Comparison of ENCODE assay signal across 1 cellular context in genomic region chr2:155256803-155257202, GRCh38.
TF ChIP-seq lines count a peak whose summit lies in the region.

No MANE protein-coding gene starts in this region.

TF ChIP-seq in K562, 482 proteins besides CTCF, POLR2A, EP300 and RAD21 (continued from another document):
- TF ChIP-seq, protein P1, sequence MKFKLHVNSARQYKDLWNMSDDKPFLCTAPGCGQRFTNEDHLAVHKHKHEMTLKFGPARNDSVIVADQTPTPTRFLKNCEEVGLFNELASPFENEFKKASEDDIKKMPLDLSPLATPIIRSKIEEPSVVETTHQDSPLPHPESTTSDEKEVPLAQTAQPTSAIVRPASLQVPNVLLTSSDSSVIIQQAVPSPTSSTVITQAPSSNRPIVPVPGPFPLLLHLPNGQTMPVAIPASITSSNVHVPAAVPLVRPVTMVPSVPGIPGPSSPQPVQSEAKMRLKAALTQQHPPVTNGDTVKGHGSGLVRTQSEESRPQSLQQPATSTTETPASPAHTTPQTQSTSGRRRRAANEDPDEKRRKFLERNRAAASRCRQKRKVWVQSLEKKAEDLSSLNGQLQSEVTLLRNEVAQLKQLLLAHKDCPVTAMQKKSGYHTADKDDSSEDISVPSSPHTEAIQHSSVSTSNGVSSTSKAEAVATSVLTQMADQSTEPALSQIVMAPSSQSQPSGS (CRISPR knock-in tag; IDR thresholded peaks at IDR 0.05) = no peak
- TF ChIP-seq ZNF12 (CRISPR knock-in tag; IDR thresholded peaks at IDR 0.05) = no peak
- TF ChIP-seq CEBPG (CRISPR knock-in tag; IDR thresholded peaks at IDR 0.05) = no peak
- no peak for TF ChIP-seq CEBPG (tag; conservative IDR thresholded peaks at IDR 0.05 in 1 of 2, IDR thresholded peaks at IDR 0.05 in 1 of 2)
- TF ChIP-seq U2AF2 (optimal IDR thresholded peaks at IDR 0.05; ENCODE audit: low read depth, low read length) = no peak
- TF ChIP-seq PYGO2 (tag; IDR thresholded peaks at IDR 0.05) = no peak
- TF ChIP-seq ZNF511 (CRISPR knock-in tag; IDR thresholded peaks at IDR 0.05) = no peak
- no peak for TF ChIP-seq ZNF311 (CRISPR knock-in tag; IDR thresholded peaks at IDR 0.05)
- TF ChIP-seq ZNF318 (IDR thresholded peaks at IDR 0.05; ENCODE audit: borderline replicate concordance in 1 of 2, low read depth in 1 of 2) = no peak
